ENCODE assay signal across 1 cellular context in genomic region chr1:3732747-3733602, GRCh38.
TF ChIP-seq lines count a peak whose summit lies in the region.

No MANE protein-coding gene starts in this region.

TF ChIP-seq in HepG2, 621 proteins besides CTCF, POLR2A, EP300 and RAD21 (continued from another document and continues in another):
- TF ChIP-seq ZNF878 (CRISPR knock-in tag; IDR thresholded peaks at IDR 0.05) = no peak
- TF ChIP-seq ZNF558 (CRISPR knock-in tag; IDR thresholded peaks at IDR 0.05; ENCODE audit: borderline replicate concordance) = no peak
- no peak for TF ChIP-seq ZNF337 (CRISPR knock-in tag; IDR thresholded peaks at IDR 0.05; ENCODE audit: borderline replicate concordance, low read depth)
- no peak for TF ChIP-seq CHD2 (IDR thresholded peaks at IDR 0.05; ENCODE audit: low read depth, low read length)
- TF ChIP-seq TFDP2 (CRISPR knock-in tag; IDR thresholded peaks at IDR 0.05) = no peak
- no peak for TF ChIP-seq PAF1 (CRISPR knock-in tag; IDR thresholded peaks at IDR 0.05)
- TF ChIP-seq ZNF781 (CRISPR knock-in tag; IDR thresholded peaks at IDR 0.05; ENCODE audit: borderline replicate concordance, not compliant biosample characterization) = peak; percentile 6
- TF ChIP-seq ZNF343 (CRISPR knock-in tag; IDR thresholded peaks at IDR 0.05) = no peak
- TF ChIP-seq HNRNPUL1 (IDR thresholded peaks at IDR 0.05; ENCODE audit: low read depth, low read length) = no peak
- TF ChIP-seq THAP7 (CRISPR knock-in tag; IDR thresholded peaks at IDR 0.05) = no peak
- TF ChIP-seq ZNF180 (CRISPR knock-in tag; IDR thresholded peaks at IDR 0.05; ENCODE audit: borderline replicate concordance, low read depth) = no peak
- TF ChIP-seq ZKSCAN1 (IDR thresholded peaks at IDR 0.05; ENCODE audit: low read length) = no peak
- TF ChIP-seq ETS1 (CRISPR knock-in tag; IDR thresholded peaks at IDR 0.05) = no peak
- no peak for TF ChIP-seq SRF (IDR thresholded peaks at IDR 0.05; ENCODE audit: low read depth, low read length)
- TF ChIP-seq ZNF891 (CRISPR knock-in tag; IDR thresholded peaks at IDR 0.05) = 0 out of 2 replicates have a peak, but pooled peaks have one; percentile 30
- no peak for TF ChIP-seq HOXA7 (CRISPR knock-in tag; IDR thresholded peaks at IDR 0.05)
- TF ChIP-seq PRMT3 (CRISPR knock-in tag; IDR thresholded peaks at IDR 0.05; ENCODE audit: borderline replicate concordance, low read depth) = no peak
- TF ChIP-seq ZBTB49 (CRISPR knock-in tag; IDR thresholded peaks at IDR 0.05; ENCODE audit: borderline replicate concordance) = no peak
- TF ChIP-seq ZNF335 (CRISPR knock-in tag; IDR thresholded peaks at IDR 0.05) = no peak
- no peak for TF ChIP-seq RXRA (CRISPR knock-in tag; IDR thresholded peaks at IDR 0.05)
- TF ChIP-seq ZNF605 (CRISPR knock-in tag; IDR thresholded peaks at IDR 0.05) = 0 out of 2 replicates have a peak, but pooled peaks have one; percentile 18
- TF ChIP-seq ZNF740 (CRISPR knock-in tag; IDR thresholded peaks at IDR 0.05) = no peak
- TF ChIP-seq TFE3 (CRISPR knock-in tag; IDR thresholded peaks at IDR 0.05) = no peak
- no peak for TF ChIP-seq ELF4 (CRISPR knock-in tag; IDR thresholded peaks at IDR 0.05; ENCODE audit: borderline replicate concordance)
- peak; percentile 62 for TF ChIP-seq ZBTB33 (CRISPR knock-in tag; IDR thresholded peaks at IDR 0.05)
- TF ChIP-seq KAT7 (CRISPR knock-in tag; IDR thresholded peaks at IDR 0.05; ENCODE audit: borderline replicate concordance) = 0 out of 2 replicates have a peak, but pooled peaks have one; percentile 2
- TF ChIP-seq MAFK (conservative IDR thresholded peaks at IDR 0.05 in 1 of 2, IDR thresholded peaks at IDR 0.05 in 1 of 2; ENCODE audit: low read length in 2 of 2) = no peak
- no peak for TF ChIP-seq REL (CRISPR knock-in tag; conservative IDR thresholded peaks at IDR 0.05)
- TF ChIP-seq PAWR (CRISPR knock-in tag; IDR thresholded peaks at IDR 0.05; ENCODE audit: borderline replicate concordance) = no peak
- peak; percentile 37; the same call in 1 of the 2 replicates for TF ChIP-seq ZNF333 (CRISPR knock-in tag; IDR thresholded peaks at IDR 0.05; ENCODE audit: borderline replicate concordance)
- TF ChIP-seq PPARG (CRISPR knock-in tag; conservative IDR thresholded peaks at IDR 0.05) = no peak
- TF ChIP-seq ZNF451 (CRISPR knock-in tag; IDR thresholded peaks at IDR 0.05) = no peak
- no peak for TF ChIP-seq ZKSCAN8 (CRISPR knock-in tag; IDR thresholded peaks at IDR 0.05; ENCODE audit: borderline replicate concordance)
- no peak for TF ChIP-seq ATRX (CRISPR knock-in tag; IDR thresholded peaks at IDR 0.05; ENCODE audit: borderline replicate concordance)
- no peak for TF ChIP-seq ZSCAN25 (CRISPR knock-in tag; IDR thresholded peaks at IDR 0.05)
- no peak for TF ChIP-seq GLI4 (CRISPR knock-in tag; IDR thresholded peaks at IDR 0.05; ENCODE audit: borderline replicate concordance)
- TF ChIP-seq ZNF646 (CRISPR knock-in tag; IDR thresholded peaks at IDR 0.05) = no peak
- TF ChIP-seq BHLHE40 (IDR thresholded peaks at IDR 0.05; ENCODE audit: low read length) = no peak
- TF ChIP-seq NPAS2 (CRISPR knock-in tag; IDR thresholded peaks at IDR 0.05; ENCODE audit: borderline replicate concordance) = no peak
- TF ChIP-seq HNRNPL (IDR thresholded peaks at IDR 0.05; ENCODE audit: low read depth, low read length) = peak; percentile 10; the same call in 1 of the 2 replicates
- peak; percentile 35; the same call in 1 of the 2 replicates for TF ChIP-seq ZNF17 (CRISPR knock-in tag; IDR thresholded peaks at IDR 0.05)
- no peak for TF ChIP-seq MTERF4 (CRISPR knock-in tag; IDR thresholded peaks at IDR 0.05)
- TF ChIP-seq HOXA5 (CRISPR knock-in tag; IDR thresholded peaks at IDR 0.05) = no peak
- TF ChIP-seq ELK4 (CRISPR knock-in tag; IDR thresholded peaks at IDR 0.05; ENCODE audit: borderline replicate concordance) = no peak
- peak; percentile 22; the same call in 1 of the 2 replicates for TF ChIP-seq TBX2 (CRISPR knock-in tag; IDR thresholded peaks at IDR 0.05; ENCODE audit: borderline replicate concordance)
- TF ChIP-seq ZEB1 (IDR thresholded peaks at IDR 0.05; ENCODE audit: insufficient replicate concordance, low read depth) = no peak
- no peak for TF ChIP-seq ZNF44 (CRISPR knock-in tag; IDR thresholded peaks at IDR 0.05)
- TF ChIP-seq ZNF264 (CRISPR knock-in tag; IDR thresholded peaks at IDR 0.05) = 0 out of 2 replicates have a peak, but pooled peaks have one; percentile 52
- no peak for TF ChIP-seq SMC3 (IDR thresholded peaks at IDR 0.05; ENCODE audit: low read length)
- no peak for TF ChIP-seq SAP130 (CRISPR knock-in tag; IDR thresholded peaks at IDR 0.05; ENCODE audit: low read depth)
- no peak for TF ChIP-seq ZFY (CRISPR knock-in tag; IDR thresholded peaks at IDR 0.05)
